9 cellular contexts compared by ENCODE assay signal in genomic region chr10:132443605-132443997, GRCh38. TPM values are rescaled to one million over a fixed set of nuclear protein-coding genes. Genes with fewer than 3 reads are reported as not detected.
DNase-seq lines count a peak whose midpoint lies in the region; ATAC-seq and TF ChIP-seq lines count a peak whose summit lies in the region.
"Had no signal": no experiment of that assay in that cellular context is flagged by ENCODE, and none has a peak within 500 bp of the region (broad histone marks: within the 10 kb centered on the region; RNA-seq: fewer than 3 reads in every experiment).

No MANE protein-coding gene starts in this region.

- H2AFZ ChIP-seq in DND-41 (ENCODE audit: low read depth, low read length), result no peak overlapping the region

- TF ChIP-seq CTCF in DND-41 (IDR thresholded peaks at IDR 0.05; ENCODE audit: borderline replicate concordance, extremely low read depth, low read length, poor library complexity, severe bottlenecking) (peak; percentile 54), dorsolateral prefrontal cortex (IDR thresholded peaks at IDR 0.05 in 54 of 56, conservative IDR thresholded peaks at IDR 0.05 in 2 of 56; ENCODE audit: low read depth in 1 of 56, partially characterized antibody in 56 of 56) (peak in 33 of 56 donors; percentile 8 to 50 (median 25))

- no peaks in the 10 kb centered on the region for H3K9me3 ChIP-seq in DND-41 (ENCODE audit: insufficient read depth, low read length, severe bottlenecking)

- no peak for DNase-seq in DND-41
- peak; percentile 36 for DNase-seq in KBM-7
- peak; percentile 68 to 75 for DNase-seq in activated CD4-positive, alpha-beta T cell treated with anti-CD3 and anti-CD28 coated beads for 4 hours
- DNase-seq in dorsolateral prefrontal cortex, result no peak
- peak; percentile 71 to 77 for DNase-seq in stimulated activated CD4-positive, alpha-beta T cell treated with anti-CD3 and anti-CD28 coated beads, Interleukin-2, amount 100 ng/mL, for 24 hours
- no peak for DNase-seq in NCI-H1436 treated with DMSO at 0.1 percent for 48 hours (lab: John Stamatoyannopoulos, UW)
- DNase-seq in COLO829 (ENCODE audit: low spot score), result no peak

- no peaks in the 10 kb centered on the region for H3K36me3 ChIP-seq in DND-41 (ENCODE audit: insufficient read depth, low read length)

- in situ Hi-C loops in KBM-7 (cut with MboI; ENCODE audit: low pct_unique_long_range_greater_than_20kb, low sequenced_read_pairs), result no loop called here

- H3K4me3 ChIP-seq in DND-41 (ENCODE audit: low read depth in 1 of 2, low read length in 2 of 2) (no peak overlapping the region), dorsolateral prefrontal cortex (no peak overlapping the region)

- H4K20me1 ChIP-seq in DND-41 (ENCODE audit: insufficient read depth, low read length), result peaks cover 3% of the 10 kb centered on the region; the same call in 1 of the 2 replicates

- no peak overlapping the region for H3K27ac ChIP-seq in DND-41 (ENCODE audit: low read length)
- no peak overlapping the region for H3K27ac ChIP-seq in dorsolateral prefrontal cortex

- H3K27me3 ChIP-seq in DND-41 (ENCODE audit: insufficient read depth, low read length, poor library complexity) (no peaks in the 10 kb centered on the region), dorsolateral prefrontal cortex (no peaks in the 10 kb centered on the region)

- ATAC-seq in DND-41 (ENCODE audit: insufficient read depth, low read depth), result peak; percentile 39
- ATAC-seq in GM21367 (IDR thresholded peaks at IDR 0.05; ENCODE audit: unreplicated experiment), result no peak
- ATAC-seq: left colon had no signal

- no peaks in the 10 kb centered on the region for H3K79me2 ChIP-seq in DND-41 (ENCODE audit: insufficient read depth, low read length)

- intact Hi-C loops in dorsolateral prefrontal cortex (cut with DNase I), result no loop called here

- H3K4me1 ChIP-seq in DND-41 (ENCODE audit: insufficient read depth, low read length), result peaks cover 40% of the 10 kb centered on the region

- no peak overlapping the region for H3K4me2 ChIP-seq in DND-41 (ENCODE audit: insufficient read depth, low read length)

- H3K9ac ChIP-seq in DND-41 (ENCODE audit: low read depth, low read length), result no peak overlapping the region

RNA-seq across cellular contexts. Expression of gene PWWP2B, which starts 46.6 kb away (rescaled TPM):
- 10 to 100 TPM in 118 of 120 experiments, 1 to 10 TPM in 2; 7.7 to 28.3 (median 17.8) TPM for total RNA-seq in dorsolateral prefrontal cortex

Comparison
In these comparisons a context has a peak if more than half of its experiments do, and no peak if none do; other contexts are left out.
1. DNase-seq: peak in KBM-7 (single experiment), activated CD4-positive, alpha-beta T cell treated with anti-CD3 and anti-CD28 coated beads for 4 hours (2 of 2) and stimulated activated CD4-positive, alpha-beta T cell treated with anti-CD3 and anti-CD28 coated beads, Interleukin-2, amount 100 ng/mL, for 24 hours (2 of 2); none in DND-41 (single experiment), dorsolateral prefrontal cortex (0 of 10), NCI-H1436 treated with DMSO at 0.1 percent for 48 hours (single experiment) and COLO829 (single experiment).